Comparison of ENCODE assay signal across 8 cellular contexts in genomic region chr14:50312734-50313054, GRCh38. TPM values are rescaled to one million over a fixed set of nuclear protein-coding genes. Genes with fewer than 3 reads are reported as not detected.
DNase-seq lines count a peak whose midpoint lies in the region; ATAC-seq and TF ChIP-seq lines count a peak whose summit lies in the region.

No MANE protein-coding gene starts in this region.

- H3K4me3 ChIP-seq in GM23248 (peak overlapping the region; percentile 80), body of pancreas (peak overlapping the region; percentile 29 to 55), lung (peak overlapping the region; percentile 56)

- no peaks in the 10 kb centered on the region for H3K36me3 ChIP-seq in GM23248 (ENCODE audit: low read depth)
- no peaks in the 10 kb centered on the region for H3K36me3 ChIP-seq in body of pancreas (replicated peaks in 1 of 2; ENCODE audit: insufficient read depth in 1 of 2, low read depth in 2 of 2)
- H3K36me3 ChIP-seq in lung (ENCODE audit: control insufficient read depth in 2 of 2, insufficient read depth in 2 of 2, low read length in 2 of 2) = no peaks in the 10 kb centered on the region

- H3K27me3 ChIP-seq in GM23248 (replicated peaks; ENCODE audit: insufficient read depth) (no peaks in the 10 kb centered on the region), body of pancreas (no peaks in the 10 kb centered on the region), lung (ENCODE audit: control insufficient read depth, insufficient read depth) (no peaks in the 10 kb centered on the region)

- peak overlapping the region; percentile 98 for H2AFZ ChIP-seq in GM23248

- no peaks in the 10 kb centered on the region for H3K9me2 ChIP-seq in GM23248 (ENCODE audit: insufficient read depth)

- TF ChIP-seq POLR2A in body of pancreas (IDR thresholded peaks at IDR 0.05) = no peak

- peak overlapping the region; percentile 83 for H3K4me2 ChIP-seq in GM23248 (ENCODE audit: unreplicated experiment)

- ATAC-seq in GM18498 (IDR thresholded peaks at IDR 0.05; ENCODE audit: unreplicated experiment) (peak; percentile 28), body of pancreas (peak; percentile 2), lung (ENCODE audit: insufficient read depth, low FRiP score) (peak; percentile 10)

- H3K9ac ChIP-seq in GM23248 = peak overlapping the region; percentile 81

- H3K27ac ChIP-seq in GM23248 (peak overlapping the region; percentile 77), body of pancreas (peak overlapping the region; percentile 91 to 96 (median 95)), lung (ENCODE audit: low read depth in 1 of 2, low read length in 1 of 2) (peak overlapping the region; percentile 89 to 97)

- no peaks in the 10 kb centered on the region for H3K9me3 ChIP-seq in GM23248 (ENCODE audit: low read depth)
- H3K9me3 ChIP-seq in body of pancreas = no peaks in the 10 kb centered on the region
- H3K9me3 ChIP-seq in lung (ENCODE audit: control insufficient read depth in 2 of 2, insufficient read depth in 1 of 2, low read length in 1 of 2) = no peaks in the 10 kb centered on the region

- peaks cover 11% of the 10 kb centered on the region; the same call in 1 of the 2 replicates for H3K79me2 ChIP-seq in GM23248 (ENCODE audit: insufficient read depth)

- WGBS in GM23248 (ENCODE audit: low coverage in 1 of 2, low lambda C conversion rate in 2 of 2, missing lambda C conversion rate in 2 of 2), 2 experiments = 5 to 6% methylated on average over 17 to 18 of the region's 18 CpGs
- WGBS in body of pancreas, 2 donors = 1% methylated on average over 18 of the region's 18 CpGs
- WGBS in lung, 2 donors = 2 to 3% methylated on average over 18 of the region's 18 CpGs

- H4K20me1 ChIP-seq in GM23248 (ENCODE audit: insufficient read depth) = no peaks in the 10 kb centered on the region

- DNase-seq in GM23248 = no peak
- peak; percentile 44 for DNase-seq in NCI-H2029 treated with DMSO at 0.1 percent for 48 hours (lab: John Stamatoyannopoulos, UW)
- DNase-seq in body of pancreas = no peak
- no peak for DNase-seq in lung (ENCODE audit: low spot score)
- peak; percentile 44 for DNase-seq in ureter (ENCODE audit: low spot score)
- no peak for DNase-seq in glomerular visceral epithelial cell (ENCODE audit: extremely low spot score)
- DNase-seq in GM19240 (ENCODE audit: insufficient read length, low spot score) = no peak

- in situ Hi-C loops in GM23248 (cut with MboI) = no loop called here

- peaks cover 11% of the 10 kb centered on the region for H3K4me1 ChIP-seq in GM23248 (ENCODE audit: insufficient read depth)
- H3K4me1 ChIP-seq in body of pancreas = peaks cover 16% of the 10 kb centered on the region
- peaks cover 0 to 2% of the 10 kb centered on the region in 2 donors for H3K4me1 ChIP-seq in lung (ENCODE audit: control insufficient read depth in 2 of 2, insufficient read depth in 2 of 2, low read length in 2 of 2)

- intact Hi-C loops in body of pancreas (cut with DNase I) = loop anchor here (10.0 kb wide), 1 partner anchor 462 kb away; no protein-coding TSS in a partner anchor

- TF ChIP-seq CTCF in body of pancreas (IDR thresholded peaks at IDR 0.05) (peak in 2 of 7 experiments; percentile 9 to 24), lung (IDR thresholded peaks at IDR 0.05; ENCODE audit: control extremely low read depth, extremely low read depth) (no peak)

- no peaks in the 10 kb centered on the region for H3F3A ChIP-seq in GM23248 (ENCODE audit: insufficient read depth)

RNA-seq across cellular contexts. Expression of gene DMAC2L, which starts 0.6 kb away (rescaled TPM):
- 4.4 and 7.8 TPM in 2 replicates for total RNA-seq in GM23248 (2014; rRNA removed; shearing (Covaris generic))
- polyA plus RNA-seq in GM23248 (2016; fragmentation: Nextera tagmentation; extraction: Ambion mirVana) = 12.3 and 15.9 TPM in 2 replicates
- 1 to 10 TPM; 2.6 to 3.9 TPM for total RNA-seq in body of pancreas
- 10 to 100 TPM in 1 of 2 donors, 1 to 10 TPM in 1; 9.9 to 19.0 TPM for total RNA-seq in lung
- polyA plus RNA-seq in lung = 10 to 100 TPM; 16.9 to 21.7 TPM
- 31.0 TPM for total RNA-seq in ureter

RNA-seq across cellular contexts. Expression of gene L2HGDH, which starts 0.7 kb away (rescaled TPM):
- 1.3 and 2.6 TPM in 2 replicates for total RNA-seq in GM23248 (2014; rRNA removed; shearing (Covaris generic))
- 1.8 and 2.0 TPM in 2 replicates for polyA plus RNA-seq in GM23248 (2016; fragmentation: Nextera tagmentation; extraction: Ambion mirVana)
- 1 to 10 TPM; 3.4 to 4.9 TPM for total RNA-seq in body of pancreas
- 1 to 10 TPM; 4.6 to 7.0 TPM for total RNA-seq in lung
- polyA plus RNA-seq in lung = 1 to 10 TPM; 1.5 to 2.9 TPM
- total RNA-seq in ureter = 7.8 TPM

Comparison
In these comparisons a context has a peak if more than half of its experiments do, and no peak if none do; other contexts are left out.
1. DNase-seq: peak in NCI-H2029 treated with DMSO at 0.1 percent for 48 hours (single experiment) and ureter (single experiment); none in GM23248 (single experiment), body of pancreas (0 of 4), lung (single experiment), glomerular visceral epithelial cell (single experiment) and GM19240 (single experiment).
2. Peak in every context shown above with its lines, with median percentiles within 50 percentile points of each other: ATAC-seq, H3K27ac ChIP-seq and H3K4me3 ChIP-seq.